Comparison of ENCODE assay signal across 10 cellular contexts in genomic region chr14:63891148-63891964, GRCh38. TPM values are rescaled to one million over a fixed set of nuclear protein-coding genes. Genes with fewer than 3 reads are reported as not detected.
DNase-seq lines count a peak whose midpoint lies in the region; ATAC-seq and TF ChIP-seq lines count a peak whose summit lies in the region.
"Had no signal": no experiment of that assay in that cellular context is flagged by ENCODE, and none has a peak within 500 bp of the region (broad histone marks: within the 10 kb centered on the region; RNA-seq: fewer than 3 reads in every experiment).

No MANE protein-coding gene starts in this region.

- DNase-seq in Panc1 (ENCODE audit: low read depth, low spot score): no peak
- no peak for DNase-seq in foreskin keratinocyte
- no peak for DNase-seq in NCI-H2227 treated with DMSO at 0.1 percent for 48 hours (lab: John Stamatoyannopoulos, UW)
- DNase-seq in foreskin melanocyte: no peak
- DNase-seq in activated CD4-positive, CD25-positive, alpha-beta regulatory T cell (lab: John Stamatoyannopoulos, UW): no peak
- DNase-seq in GM10266 (ENCODE audit: extremely low spot score): no peak
- DNase-seq: activated CD4-positive, alpha-beta T cell treated with anti-CD3 and anti-CD28 coated beads, Interleukin-2, amount 50 U/mL, for 48 hours; DMS79 treated with DMSO at 0.1 percent for 48 hours had no signal

- H3K9me3 ChIP-seq in ES-I3 (ENCODE audit: control insufficient read depth, insufficient read depth, low read length): no peaks in the 10 kb centered on the region
- H3K9me3 ChIP-seq in Panc1 (ENCODE audit: control insufficient read depth, insufficient read depth, low read depth, low read length): no peaks in the 10 kb centered on the region
- H3K9me3 ChIP-seq in parathyroid adenoma (ENCODE audit: control insufficient read depth, low read length): no peaks in the 10 kb centered on the region

- H3K4me1 ChIP-seq in ES-I3 (ENCODE audit: insufficient read depth, low read length): peaks cover 33% of the 10 kb centered on the region
- H3K4me1 ChIP-seq in Panc1 (ENCODE audit: control insufficient read depth, insufficient read depth, low read length): peaks cover 49% of the 10 kb centered on the region
- peaks cover 35% of the 10 kb centered on the region for H3K4me1 ChIP-seq in foreskin keratinocyte
- H3K4me1 ChIP-seq in parathyroid adenoma: peaks cover 5% of the 10 kb centered on the region

- H3K4me2 ChIP-seq in parathyroid adenoma (ENCODE audit: low read length): no peak overlapping the region

- no TSS peak for BruUV-seq in Panc1 (replicated peaks; lab: Mats Ljungman, UMichigan)

- intact Hi-C loops in Panc1 (cut with micrococcal nuclease; ENCODE audit: unreplicated experiment): no loop called here

- in situ Hi-C loops in Panc1 (cut with HindIII; ENCODE audit: low pct_unique_long_range_greater_than_20kb, low sequenced_read_pairs): no loop called here

- no peak overlapping the region for H2AFZ ChIP-seq in parathyroid adenoma

- ATAC-seq in Panc1 (no peak), foreskin keratinocyte (peak; percentile 70)

- TF ChIP-seq CTCF in Panc1 (IDR thresholded peaks at IDR 0.05): no peak
- no peak for TF ChIP-seq CTCF in foreskin keratinocyte (conservative IDR thresholded peaks at IDR 0.05)
- TF ChIP-seq CTCF in parathyroid adenoma (IDR thresholded peaks at IDR 0.05): no peak
- TF ChIP-seq CTCF in GM10266 (IDR thresholded peaks at IDR 0.05; ENCODE audit: control insufficient read depth, insufficient read depth, low read depth, missing control alignments): no peak

- H3K79me2 ChIP-seq in parathyroid adenoma: peaks cover 3% of the 10 kb centered on the region

- H3K4me3 ChIP-seq in Panc1 (ENCODE audit: low read depth in 2 of 2, low read length in 2 of 2) (no peak overlapping the region), parathyroid adenoma (ENCODE audit: low read depth, low read length) (no peak overlapping the region)

- peak overlapping the region; percentile 81; the same call in 1 of the 2 replicates for H3K27ac ChIP-seq in Panc1 (ENCODE audit: low read length)
- H3K27ac ChIP-seq in foreskin keratinocyte: peak overlapping the region; percentile 18
- H3K27ac ChIP-seq in parathyroid adenoma: peak overlapping the region; percentile 13

- POLR2A ChIA-PET in Panc1 (lab: Charles Lee): no interaction called here

- H3K9ac ChIP-seq in ES-I3 (ENCODE audit: low read depth, low read length): peak overlapping the region; percentile 31
- no peak overlapping the region for H3K9ac ChIP-seq in parathyroid adenoma

- CTCF ChIA-PET in Panc1 (lab: Charles Lee): no interaction called here

- H3K36me3 ChIP-seq in ES-I3 (ENCODE audit: insufficient read depth, low read length) (no peaks in the 10 kb centered on the region), Panc1 (ENCODE audit: control insufficient read depth, insufficient read depth, low read length) (no peaks in the 10 kb centered on the region), parathyroid adenoma (ENCODE audit: control insufficient read depth, insufficient read depth, low read length) (no peaks in the 10 kb centered on the region)

- no peaks in the 10 kb centered on the region for H3K27me3 ChIP-seq in Panc1 (ENCODE audit: control insufficient read depth, insufficient read depth, low read length)
- no peaks in the 10 kb centered on the region for H3K27me3 ChIP-seq in foreskin keratinocyte
- no peaks in the 10 kb centered on the region for H3K27me3 ChIP-seq in parathyroid adenoma (ENCODE audit: control insufficient read depth, insufficient read depth, low read length)

RNA-seq across cellular contexts. Expression of gene SYNE2, which starts 38.6 kb away (rescaled TPM):
- total RNA-seq in Panc1 (2021; ENCODE audit: unreplicated experiment): 37.5 TPM
- polyA plus RNA-seq in Panc1 (2012; ENCODE audit: insufficient read length): 39.8 TPM
- total RNA-seq in foreskin keratinocyte: 20.8 and 22.5 TPM in 2 replicates
- 5.2 and 6.9 TPM in 2 replicates for polyA plus RNA-seq in foreskin keratinocyte

Comparison
In these comparisons a context has a peak if more than half of its experiments do, and no peak if none do; other contexts are left out.
1. H3K27ac ChIP-seq: peak in every context shown above with its lines; median percentile 81 in Panc1; 18 in foreskin keratinocyte; 13 in parathyroid adenoma.